In the genomic region with DNA sequence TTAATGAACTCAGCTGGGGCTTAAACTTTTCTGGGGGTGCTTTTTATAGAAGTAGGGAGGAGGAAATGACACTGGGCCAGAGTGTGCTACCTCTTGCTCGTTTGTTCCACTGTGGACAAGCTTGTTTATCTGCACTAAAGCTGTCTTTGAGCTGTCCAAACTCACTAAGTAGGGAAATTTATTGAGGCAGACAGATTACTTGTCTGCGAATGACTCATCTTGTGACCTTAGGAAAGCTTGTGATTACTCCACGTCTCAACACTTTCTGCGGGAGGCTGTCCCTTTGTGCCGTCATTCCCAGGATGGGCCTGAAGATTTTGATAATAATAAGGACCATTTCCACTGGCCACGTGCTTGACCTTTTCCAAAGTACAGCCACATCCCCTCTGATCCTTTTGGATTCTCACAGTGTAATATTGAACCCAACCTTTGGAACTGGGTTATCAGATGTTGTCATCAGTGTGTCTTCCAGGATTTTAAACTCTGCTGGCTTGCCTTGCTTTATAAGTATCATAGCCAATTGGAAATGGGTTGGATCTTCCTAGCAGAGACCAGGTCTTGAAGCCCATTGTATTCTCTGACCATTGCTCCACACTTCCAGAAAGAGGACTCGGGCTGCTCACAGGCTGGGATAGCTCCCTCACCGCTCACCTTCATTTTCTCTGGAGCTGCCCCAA, we compare ENCODE assay signal across 16 cellular contexts.
DNase-seq lines count a peak whose midpoint lies in the region; ATAC-seq and TF ChIP-seq lines count a peak whose summit lies in the region.
"Had no signal": no experiment of that assay in that cellular context is flagged by ENCODE, and none has a peak within 500 bp of the region (broad histone marks: within the 10 kb centered on the region; RNA-seq: fewer than 3 reads in every experiment).

No MANE protein-coding gene starts in this region.

- no peak overlapping the region for H3K27ac Mint-ChIP-seq in type B pancreatic cell
- H3K27ac Mint-ChIP-seq in activated T-helper 17 cell treated with anti-CD3 and anti-CD28 coated beads, Interleukin-2, amount 50 U/mL, for 72 hours: no peak overlapping the region

- H3K9me3 Mint-ChIP-seq in type B pancreatic cell: peaks cover 4% of the 10 kb centered on the region
- peaks cover 3% of the 10 kb centered on the region for H3K9me3 Mint-ChIP-seq in activated T-helper 17 cell treated with anti-CD3 and anti-CD28 coated beads, Interleukin-2, amount 50 U/mL, for 72 hours

- no peak for ATAC-seq in activated T-helper 17 cell treated with anti-CD3 and anti-CD28 coated beads, Interleukin-2, amount 50 U/mL, for 72 hours (replicated peaks)
- ATAC-seq in GM18861 (IDR thresholded peaks at IDR 0.05; ENCODE audit: unreplicated experiment): no peak

- peak overlapping the region; percentile 37 for H3K27ac ChIP-seq in muscle layer of duodenum (ENCODE audit: low read length)
- H3K27ac ChIP-seq: 22Rv1, SJSA1, tibial artery had no signal

- no peaks in the 10 kb centered on the region for H3K36me3 Mint-ChIP-seq in type B pancreatic cell
- no peaks in the 10 kb centered on the region for H3K36me3 Mint-ChIP-seq in activated T-helper 17 cell treated with anti-CD3 and anti-CD28 coated beads, Interleukin-2, amount 50 U/mL, for 72 hours (ENCODE audit: low read depth)

- H3K4me1 Mint-ChIP-seq in type B pancreatic cell (ENCODE audit: unreplicated experiment): peaks cover 35% of the 10 kb centered on the region
- H3K4me1 Mint-ChIP-seq in activated T-helper 17 cell treated with anti-CD3 and anti-CD28 coated beads, Interleukin-2, amount 50 U/mL, for 72 hours: no peaks in the 10 kb centered on the region

- H3K27me3 ChIP-seq in muscle layer of duodenum (ENCODE audit: low read depth, low read length): no peaks in the 10 kb centered on the region
- H3K27me3 ChIP-seq: SJSA1, tibial artery had no signal

- peak; percentile 13 for DNase-seq in DMS 273 (lab: John Stamatoyannopoulos, UW; ENCODE audit: unreplicated experiment)
- DNase-seq in DMS 273 treated with DMSO at 0.1 percent for 48 hours (lab: John Stamatoyannopoulos, UW): no peak
- peak; percentile 22 for DNase-seq in epithelial cell of esophagus (ENCODE audit: low read depth)
- DNase-seq in type B pancreatic cell (ENCODE audit: extremely low spot score, unreplicated experiment): no peak
- no peak for DNase-seq in GM13976 (ENCODE audit: low spot score)
- DNase-seq: effector memory CD4-positive, alpha-beta T cell; GDM1; NCI-H1048; NCI-H2171; stimulated activated CD4-positive, alpha-beta T cell treated with anti-CD3 and anti-CD28 coated beads, Interleukin-2, amount 100 ng/mL, for 48 hours had no signal

- H3K27me3 Mint-ChIP-seq in type B pancreatic cell: peaks cover 21% of the 10 kb centered on the region
- H3K27me3 Mint-ChIP-seq in activated T-helper 17 cell treated with anti-CD3 and anti-CD28 coated beads, Interleukin-2, amount 50 U/mL, for 72 hours: peaks cover 13% of the 10 kb centered on the region

- no peaks in the 10 kb centered on the region for H3K9me3 ChIP-seq in muscle layer of duodenum (ENCODE audit: control insufficient read depth in 1 of 2, low read length in 2 of 2)
- H3K9me3 ChIP-seq: SJSA1, tibial artery had no signal

- H3K4me1 ChIP-seq in muscle layer of duodenum (ENCODE audit: control insufficient read depth in 1 of 2, insufficient read depth in 2 of 2, low read length in 2 of 2): no peaks in the 10 kb centered on the region
- H3K4me1 ChIP-seq: SJSA1, tibial artery had no signal

- in situ Hi-C loops in GM13976 (cut with MboI; ENCODE audit: low sequenced_read_pairs, unreplicated experiment): no loop called here

- H3K36me3 ChIP-seq in muscle layer of duodenum (ENCODE audit: control insufficient read depth in 1 of 2, insufficient read depth in 2 of 2, low read length in 2 of 2): no peaks in the 10 kb centered on the region
- H3K36me3 ChIP-seq: SJSA1, tibial artery had no signal

- TF ChIP-seq CTCF in epithelial cell of esophagus (IDR thresholded peaks at IDR 0.05; ENCODE audit: insufficient read depth, low read depth, low read length, missing control alignments) (no peak), type B pancreatic cell (conservative IDR thresholded peaks at IDR 0.05) (no peak), GM13976 (IDR thresholded peaks at IDR 0.05; ENCODE audit: borderline replicate concordance, control extremely low read depth, extremely low read depth, insufficient read depth, missing control alignments) (no peak)

- peak overlapping the region; percentile 18 for H3K4me3 Mint-ChIP-seq in type B pancreatic cell
- H3K4me3 Mint-ChIP-seq in activated T-helper 17 cell treated with anti-CD3 and anti-CD28 coated beads, Interleukin-2, amount 50 U/mL, for 72 hours: no peak overlapping the region

- no peak overlapping the region for H3K4me3 ChIP-seq in epithelial cell of esophagus (ENCODE audit: low read length)
- H3K4me3 ChIP-seq in muscle layer of duodenum (ENCODE audit: low read depth in 1 of 2, low read length in 2 of 2): no peak overlapping the region
- H3K4me3 ChIP-seq: SJSA1, tibial artery had no signal

Comparison
In these comparisons a context has a peak if more than half of its experiments do, and no peak if none do; other contexts are left out.
1. DNase-seq: peak in DMS 273 (single experiment) and epithelial cell of esophagus (single experiment); none in DMS 273 treated with DMSO at 0.1 percent for 48 hours (single experiment), type B pancreatic cell (single experiment) and GM13976 (single experiment).